ENCODE assay signal across 1 cellular context in genomic region chr1:8189931-8190483, GRCh38.
TF ChIP-seq lines count a peak whose summit lies in the region.

No MANE protein-coding gene starts in this region.

TF ChIP-seq in HCT116, 20 proteins besides CTCF, POLR2A, EP300 and RAD21 (continued from another document):
- TF ChIP-seq, protein P1, sequence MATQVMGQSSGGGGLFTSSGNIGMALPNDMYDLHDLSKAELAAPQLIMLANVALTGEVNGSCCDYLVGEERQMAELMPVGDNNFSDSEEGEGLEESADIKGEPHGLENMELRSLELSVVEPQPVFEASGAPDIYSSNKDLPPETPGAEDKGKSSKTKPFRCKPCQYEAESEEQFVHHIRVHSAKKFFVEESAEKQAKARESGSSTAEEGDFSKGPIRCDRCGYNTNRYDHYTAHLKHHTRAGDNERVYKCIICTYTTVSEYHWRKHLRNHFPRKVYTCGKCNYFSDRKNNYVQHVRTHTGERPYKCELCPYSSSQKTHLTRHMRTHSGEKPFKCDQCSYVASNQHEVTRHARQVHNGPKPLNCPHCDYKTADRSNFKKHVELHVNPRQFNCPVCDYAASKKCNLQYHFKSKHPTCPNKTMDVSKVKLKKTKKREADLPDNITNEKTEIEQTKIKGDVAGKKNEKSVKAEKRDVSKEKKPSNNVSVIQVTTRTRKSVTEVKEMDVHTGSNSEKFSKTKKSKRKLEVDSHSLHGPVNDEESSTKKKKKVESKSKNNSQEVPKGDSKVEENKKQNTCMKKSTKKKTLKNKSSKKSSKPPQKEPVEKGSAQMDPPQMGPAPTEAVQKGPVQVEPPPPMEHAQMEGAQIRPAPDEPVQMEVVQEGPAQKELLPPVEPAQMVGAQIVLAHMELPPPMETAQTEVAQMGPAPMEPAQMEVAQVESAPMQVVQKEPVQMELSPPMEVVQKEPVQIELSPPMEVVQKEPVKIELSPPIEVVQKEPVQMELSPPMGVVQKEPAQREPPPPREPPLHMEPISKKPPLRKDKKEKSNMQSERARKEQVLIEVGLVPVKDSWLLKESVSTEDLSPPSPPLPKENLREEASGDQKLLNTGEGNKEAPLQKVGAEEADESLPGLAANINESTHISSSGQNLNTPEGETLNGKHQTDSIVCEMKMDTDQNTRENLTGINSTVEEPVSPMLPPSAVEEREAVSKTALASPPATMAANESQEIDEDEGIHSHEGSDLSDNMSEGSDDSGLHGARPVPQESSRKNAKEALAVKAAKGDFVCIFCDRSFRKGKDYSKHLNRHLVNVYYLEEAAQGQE (IDR thresholded peaks at IDR 0.05; ENCODE audit: low read depth), result no peak
